ENCODE assay signal across 15 cellular contexts in the genomic region with DNA sequence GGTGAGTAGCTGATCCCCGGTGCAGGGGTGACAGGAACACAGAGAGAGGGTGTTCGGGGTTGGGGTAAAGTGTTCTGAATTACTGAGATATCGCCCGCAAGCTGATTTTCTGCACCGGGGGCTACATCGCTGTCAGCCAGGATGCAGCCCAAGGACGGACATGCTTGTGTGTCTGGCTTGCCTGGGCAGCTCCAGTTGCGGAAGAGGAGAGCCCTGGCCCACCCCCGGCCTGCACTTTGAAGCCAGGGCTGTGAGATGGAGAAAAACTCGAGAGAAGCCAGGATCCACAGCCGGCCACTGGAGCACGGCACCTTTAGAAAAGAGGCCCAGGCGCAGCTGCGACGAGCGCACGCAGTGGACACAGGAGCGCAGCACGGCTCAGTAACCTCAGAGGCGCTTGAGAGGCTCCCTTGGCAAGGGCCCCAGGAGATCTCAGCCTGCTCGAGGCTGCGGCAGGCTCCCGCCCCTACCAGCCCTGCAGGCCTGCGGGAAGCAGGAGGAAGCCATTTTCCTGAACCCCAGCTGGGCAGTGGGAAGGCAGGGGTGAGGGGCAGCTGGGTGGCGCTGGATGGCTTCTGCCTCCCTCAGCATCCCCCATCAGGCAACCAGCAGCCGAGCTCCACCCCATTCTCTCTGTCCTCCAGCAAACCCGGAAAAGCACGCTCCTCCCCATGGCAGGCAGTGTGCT. TPM values are rescaled to one million over a fixed set of nuclear protein-coding genes. Genes with fewer than 3 reads are reported as not detected.
DNase-seq lines count a peak whose midpoint lies in the region; ATAC-seq and TF ChIP-seq lines count a peak whose summit lies in the region.
"Had no signal": no experiment of that assay in that cellular context is flagged by ENCODE, and none has a peak within 500 bp of the region (broad histone marks: within the 10 kb centered on the region; RNA-seq: fewer than 3 reads in every experiment).

No MANE protein-coding gene starts in this region.

- BruUV-seq in mammary epithelial cell (replicated peaks; lab: Mats Ljungman, UMichigan) (no TSS peak), MCF 10A (replicated peaks; lab: Mats Ljungman, UMichigan) (no TSS peak)

- H3K4me3 Mint-ChIP-seq in MCF 10A (ENCODE audit: unreplicated experiment), result no peak overlapping the region
- no peak overlapping the region for H3K4me3 Mint-ChIP-seq in activated T-helper 17 cell treated with anti-CD3 and anti-CD28 coated beads, Interleukin-2, amount 50 U/mL, for 72 hours
- H3K4me3 Mint-ChIP-seq: dendritic cell treated with granulocyte-macrophage colony-stimulating factor and Interleukin-4, amounts not matched to agents 40 ng/mL and 50 ng/mL, for 4 days had no signal

- POLR2A ChIA-PET in MCF 10A (lab: Yijun Ruan, JAX), result interaction anchor here (0.9 kb wide), 1 partner anchor 8 kb away, joined by 3 read pairs; no protein-coding TSS in a partner anchor

- no peak overlapping the region for H3K27ac ChIP-seq in mammary epithelial cell (ENCODE audit: insufficient read depth, low read depth, low read length)
- peak overlapping the region; percentile 92 to 94 for H3K27ac ChIP-seq in liver (ENCODE audit: low read depth in 1 of 2, low read length in 2 of 2)
- no peak overlapping the region for H3K27ac ChIP-seq in upper lobe of left lung
- H3K27ac ChIP-seq: neutrophil had no signal

- no peaks in the 10 kb centered on the region for H3K79me2 ChIP-seq in mammary epithelial cell (ENCODE audit: insufficient read depth, low read length)

- H3K9me3 ChIP-seq in mammary epithelial cell (replicated peaks; ENCODE audit: insufficient read depth, low read length), result no peaks in the 10 kb centered on the region
- no peaks in the 10 kb centered on the region for H3K9me3 ChIP-seq in liver (ENCODE audit: control insufficient read depth in 4 of 4, low read length in 3 of 4)
- H3K9me3 ChIP-seq in upper lobe of left lung, result no peaks in the 10 kb centered on the region
- H3K9me3 ChIP-seq: neutrophil had no signal

- DNase-seq in mammary epithelial cell, result no peak
- no peak for DNase-seq in MCF 10A (ENCODE audit: unreplicated experiment)
- DNase-seq in upper lobe of left lung, result peak; percentile 63 to 72
- no peak for DNase-seq in islet precursor cell
- DNase-seq in NCI-H2081 (lab: John Stamatoyannopoulos, UW), result no peak
- DNase-seq: activated gamma-delta T cell, AML-193, SHP77 treated with DMSO at 0.1 percent for 48 hours had no signal

- no peak for TF ChIP-seq POLR2A in upper lobe of left lung (IDR thresholded peaks at IDR 0.05)

- peak overlapping the region; percentile 84 for H2AFZ ChIP-seq in mammary epithelial cell (ENCODE audit: low read depth, low read length)

- dilution Hi-C loops in mammary epithelial cell (cut with HindIII; ENCODE audit: low sequenced_read_pairs), result no loop called here

- H3K9ac ChIP-seq in mammary epithelial cell (ENCODE audit: insufficient read depth, low read length), result no peak overlapping the region
- H3K9ac ChIP-seq in liver (ENCODE audit: low read depth in 1 of 2, low read length in 2 of 2), result peak overlapping the region in 1 of 2 donors; percentile 56

- H3K4me1 ChIP-seq in mammary epithelial cell (ENCODE audit: insufficient read depth, low read length) (peaks cover 8% of the 10 kb centered on the region), liver (ENCODE audit: control insufficient read depth in 4 of 4, insufficient read depth in 4 of 4, low read length in 3 of 4) (peaks cover 26 to 45% (median 37%) of the 10 kb centered on the region in 4 donors), upper lobe of left lung (peaks cover 0 to 12% (median 2%) of the 10 kb centered on the region in 4 donors)

- no peak for ATAC-seq in activated T-helper 17 cell treated with anti-CD3 and anti-CD28 coated beads, Interleukin-2, amount 50 U/mL, for 72 hours (replicated peaks)
- ATAC-seq in upper lobe of left lung (ENCODE audit: low FRiP score in 2 of 2), result peak; percentile 25 to 66
- no peak for ATAC-seq in HG03196 (IDR thresholded peaks at IDR 0.05; ENCODE audit: unreplicated experiment)
- ATAC-seq: activated CD4-positive, CD25-positive, alpha-beta regulatory T cell treated with anti-CD3 and anti-CD28 coated beads, Interleukin-2, amount 50 U/mL, for 24 hours had no signal

- H4K20me1 ChIP-seq in mammary epithelial cell (ENCODE audit: insufficient read depth, low read length), result no peaks in the 10 kb centered on the region

- H3K9me3 Mint-ChIP-seq in MCF 10A (ENCODE audit: unreplicated experiment), result no peaks in the 10 kb centered on the region
- H3K9me3 Mint-ChIP-seq in activated T-helper 17 cell treated with anti-CD3 and anti-CD28 coated beads, Interleukin-2, amount 50 U/mL, for 72 hours, result no peaks in the 10 kb centered on the region
- H3K9me3 Mint-ChIP-seq: dendritic cell treated with granulocyte-macrophage colony-stimulating factor and Interleukin-4, amounts not matched to agents 40 ng/mL and 50 ng/mL, for 4 days had no signal

- CTCF ChIA-PET in mammary epithelial cell (lab: Charles Lee; ENCODE audit: low non-redundant PET) (no interaction called here), MCF 10A (lab: Yijun Ruan, JAX) (interaction anchor here (0.6 kb wide), 1 partner anchor 22 kb away, joined by 3 read pairs; no protein-coding TSS in a partner anchor)

- H3K36me3 ChIP-seq in mammary epithelial cell (ENCODE audit: insufficient read depth, low read length), result no peaks in the 10 kb centered on the region
- H3K36me3 ChIP-seq in liver (ENCODE audit: control insufficient read depth in 4 of 4, insufficient read depth in 3 of 4, low read depth in 1 of 4, low read length in 3 of 4), result no peaks in the 10 kb centered on the region
- no peaks in the 10 kb centered on the region for H3K36me3 ChIP-seq in upper lobe of left lung
- H3K36me3 ChIP-seq: neutrophil had no signal

- H3K27ac Mint-ChIP-seq in MCF 10A (ENCODE audit: low read depth, unreplicated experiment), result no peak overlapping the region
- peak overlapping the region; percentile 58 for H3K27ac Mint-ChIP-seq in activated T-helper 17 cell treated with anti-CD3 and anti-CD28 coated beads, Interleukin-2, amount 50 U/mL, for 72 hours
- H3K27ac Mint-ChIP-seq: dendritic cell treated with granulocyte-macrophage colony-stimulating factor and Interleukin-4, amounts not matched to agents 40 ng/mL and 50 ng/mL, for 4 days had no signal

- H3K27me3 ChIP-seq in mammary epithelial cell (ENCODE audit: insufficient read depth, low read length) (no peaks in the 10 kb centered on the region), liver (ENCODE audit: control insufficient read depth in 4 of 4, insufficient read depth in 4 of 4, low read length in 3 of 4) (no peaks in the 10 kb centered on the region), upper lobe of left lung (no peaks in the 10 kb centered on the region)

- no peak for TF ChIP-seq EP300 in upper lobe of left lung (IDR thresholded peaks at IDR 0.05)

- peak overlapping the region; percentile 58 for H3K4me2 ChIP-seq in mammary epithelial cell (ENCODE audit: insufficient read depth, low read depth, low read length)

- H3K36me3 Mint-ChIP-seq in MCF 10A (ENCODE audit: insufficient read depth, unreplicated experiment), result no peaks in the 10 kb centered on the region
- no peaks in the 10 kb centered on the region for H3K36me3 Mint-ChIP-seq in activated T-helper 17 cell treated with anti-CD3 and anti-CD28 coated beads, Interleukin-2, amount 50 U/mL, for 72 hours (ENCODE audit: low read depth)

- no peaks in the 10 kb centered on the region for H3K27me3 Mint-ChIP-seq in MCF 10A (ENCODE audit: insufficient read depth, unreplicated experiment)
- H3K27me3 Mint-ChIP-seq in activated T-helper 17 cell treated with anti-CD3 and anti-CD28 coated beads, Interleukin-2, amount 50 U/mL, for 72 hours, result no peaks in the 10 kb centered on the region

- intact Hi-C loops in mammary epithelial cell (cut with micrococcal nuclease) (no loop called here), MCF 10A (cut with micrococcal nuclease) (no loop called here)

- 22% methylated on average over 19 of the region's 28 CpGs for whole genome bisulfite sequencing in mammary epithelial cell (ENCODE audit: low coverage, missing lambda C conversion rate)
- WGBS in liver, result 60% methylated on average over 28 of the region's 28 CpGs
- 44 to 82% methylated on average over 14 to 22 of the region's 28 CpGs for WGBS in upper lobe of left lung, 2 donors

- peak in 1 of 2 donors; percentile 32 for TF ChIP-seq RAD21 in liver (IDR thresholded peaks at IDR 0.05)

- no peaks in the 10 kb centered on the region for H3K4me1 Mint-ChIP-seq in MCF 10A (ENCODE audit: insufficient read depth, unreplicated experiment)
- peaks cover 4% of the 10 kb centered on the region for H3K4me1 Mint-ChIP-seq in activated T-helper 17 cell treated with anti-CD3 and anti-CD28 coated beads, Interleukin-2, amount 50 U/mL, for 72 hours

- TF ChIP-seq CTCF in mammary epithelial cell (conservative IDR thresholded peaks at IDR 0.05 in 1 of 2, IDR thresholded peaks at IDR 0.05 in 1 of 2; ENCODE audit: extremely low read depth in 1 of 2, insufficient read depth in 1 of 2, low read depth in 1 of 2, low read length in 2 of 2) (no peak), MCF 10A (IDR thresholded peaks at IDR 0.05; ENCODE audit: unreplicated experiment) (no peak), liver (IDR thresholded peaks at IDR 0.05; ENCODE audit: low read depth, low read length, missing input control) (no peak), upper lobe of left lung (IDR thresholded peaks at IDR 0.05) (no peak)

- no peak overlapping the region for H3K4me3 ChIP-seq in mammary epithelial cell (replicated peaks in 1 of 3; ENCODE audit: insufficient read depth in 1 of 3, low read depth in 2 of 3, low read length in 3 of 3)
- peak overlapping the region in 1 of 3 donors; percentile 7 for H3K4me3 ChIP-seq in liver (ENCODE audit: low read depth in 1 of 3, low read length in 3 of 3)
- H3K4me3 ChIP-seq in upper lobe of left lung, result no peak overlapping the region

- in situ Hi-C loops in mammary epithelial cell (cut with MboI; ENCODE audit: low sequenced_read_pairs in 2 of 2), result no loop called here

TF ChIP-seq in liver, 16 proteins besides CTCF, POLR2A, EP300 and RAD21 (continues in another document):
- no peak for TF ChIP-seq ATF3 (IDR thresholded peaks at IDR 0.05)

RNA-seq across cellular contexts. Expression of gene C9orf50, which starts 59.2 kb away (rescaled TPM):
- total RNA-seq in mammary epithelial cell (not detected), MCF 10A (2022) (0.20 TPM in 1 of 2 replicates, not detected in the other), liver (under 1 TPM in 1 of 2 donors, not detected in 1; 0.23 TPM), upper lobe of left lung (not detected)
- polyA plus RNA-seq in mammary epithelial cell (not detected), liver (not detected)
- polyA minus RNA-seq in mammary epithelial cell, result not detected
- not detected for total RNA-seq in activated T-helper 17 cell treated with anti-CD3 and anti-CD28 coated beads, Interleukin-2, amount 50 U/mL, for 72 hours
- total RNA-seq: subcutaneous adipose tissue had no signal

Comparison
In these comparisons a context has a peak if more than half of its experiments do, and no peak if none do; other contexts are left out.
1. DNase-seq: peak in upper lobe of left lung (2 of 2); none in mammary epithelial cell (single experiment), MCF 10A (single experiment), islet precursor cell (single experiment) and NCI-H2081 (0 of 2).
2. H3K27ac ChIP-seq: peak in liver (2 of 2); none in mammary epithelial cell (single experiment) and upper lobe of left lung (0 of 4).
3. ATAC-seq: peak in upper lobe of left lung (2 of 2); none in activated T-helper 17 cell treated with anti-CD3 and anti-CD28 coated beads, Interleukin-2, amount 50 U/mL, for 72 hours (single experiment) and HG03196 (single experiment).